1 cellular context compared by ENCODE assay signal in genomic region chr16:51154271-51155171, GRCh38.
A peak's percentile ranks its signal among the peaks of the same experiment; 100 is the strongest.
TF ChIP-seq lines count a peak whose summit lies in the region.

No MANE protein-coding gene starts in this region.

TF ChIP-seq in HepG2, 621 proteins besides CTCF, POLR2A, EP300 and RAD21 (continued from another document):
- TF ChIP-seq ZBTB33 (CRISPR knock-in tag; IDR thresholded peaks at IDR 0.05) (0 out of 2 replicates have a peak, but pooled peaks have one; percentile 15), GABPB1 (CRISPR knock-in tag; IDR thresholded peaks at IDR 0.05) (peak; percentile 11; the same call in 1 of the 2 replicates)
